In genomic region chr16:53642094-53642493, GRCh38 we compare ENCODE assay signal across 24 cellular contexts.
"Had no signal": no experiment of that assay in that cellular context is flagged by ENCODE, and none has a peak within 500 bp of the region (broad histone marks: within the 10 kb centered on the region; RNA-seq: fewer than 3 reads in every experiment).

No MANE protein-coding gene starts in this region.

- DNase-seq: activated B cell treated with CpG ODN at 0.5 μM for 24 hours; activated CD4-positive, alpha-beta T cell treated with anti-CD3 and anti-CD28 coated beads for 1 hour; activated CD4-positive, alpha-beta T cell treated with anti-CD3 and anti-CD28 coated beads, Interleukin-2, amount 10 ng/mL, durations not matched to agents 24 days and 14 days; activated CD4-positive, alpha-beta T cell treated with anti-CD3 and anti-CD28 coated beads, Interleukin-2, amount 50 U/mL, for 48 hours; activated CD8-positive, alpha-beta memory T cell treated with anti-CD3 and anti-CD28 coated beads, Interleukin-2, amount 10 ng/mL, durations not matched to agents 7 days and 5 days; activated effector memory CD4-positive, alpha-beta T cell treated with anti-CD3 and anti-CD28 coated beads, Interleukin-2, amount 50 U/mL, for 16 hours; activated naive CD4-positive, alpha-beta T cell treated with Interleukin-2 at 50 U/mL for 16 hours; activated naive CD8-positive, alpha-beta T cell treated with anti-CD3 and anti-CD28 coated beads, Interleukin-2, amount 50 U/mL, for 24 hours; activated T-cell treated with anti-CD3 and anti-CD28 coated beads, Interleukin-2, amount 50 U/mL, for 4 hours; amygdala; central memory CD4-positive, alpha-beta T cell; KG1; NCI-H1092; NCI-H1417; NCI-H1694 treated with DMSO at 0.1 percent for 48 hours; NCI-H2029 treated with DMSO at 0.1 percent for 48 hours; NCI-H345; NCI-H510A treated with DMSO at 0.1 percent for 48 hours; NCI-H69; PC-3; SIG-M5; T-helper 17 cell; T-helper 9 cell had no signal

- ATAC-seq: activated CD8-positive, alpha-beta memory T cell treated with anti-CD3 and anti-CD28 coated beads, Interleukin-2, amount 10 ng/mL, durations not matched to agents 7 days and 5 days; activated naive CD4-positive, alpha-beta T cell treated with anti-CD3 and anti-CD28 coated beads, Interleukin-2, amount 50 U/mL, for 72 hours; activated naive CD8-positive, alpha-beta T cell treated with anti-CD3 and anti-CD28 coated beads, Interleukin-2, amount 50 U/mL, for 24 hours; activated T-cell treated with anti-CD3 and anti-CD28 coated beads, Interleukin-2, amount 50 U/mL, for 4 hours; PC-3; T-helper 17 cell had no signal
